In the genomic region with DNA sequence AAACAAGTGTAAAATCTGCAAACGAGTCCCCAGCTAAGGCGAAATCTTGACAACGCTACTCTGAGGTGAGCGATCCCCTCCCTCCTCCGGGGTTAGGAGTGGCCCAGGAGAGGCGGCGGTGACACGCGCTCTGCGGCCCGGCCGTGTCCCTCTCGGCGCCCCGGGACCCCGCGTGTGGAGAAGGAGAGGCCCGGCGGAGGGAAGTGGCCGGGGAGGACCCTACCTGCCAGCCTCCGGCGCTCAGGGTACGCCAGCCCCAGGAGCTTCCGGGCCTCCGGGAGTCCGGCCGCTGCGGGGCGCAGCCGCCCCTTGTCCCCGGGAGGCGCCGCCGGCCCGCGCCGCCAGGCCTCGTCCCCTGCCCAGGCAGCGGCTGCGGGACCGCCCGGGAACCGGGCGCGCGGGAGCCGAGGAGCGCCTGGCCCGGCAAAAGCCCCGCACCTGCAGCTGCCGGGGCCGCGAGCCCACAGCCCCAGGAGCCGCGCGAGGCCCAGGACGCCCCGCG, we compare ENCODE assay signal across 8 cellular contexts. TPM values are rescaled to one million over a fixed set of nuclear protein-coding genes. Genes with fewer than 3 reads are reported as not detected.
DNase-seq lines count a peak whose midpoint lies in the region; ATAC-seq and TF ChIP-seq lines count a peak whose summit lies in the region.

No MANE protein-coding gene starts in this region.

- H4K20me1 ChIP-seq in osteoblast (ENCODE audit: insufficient read depth, low read length), result peaks cover 22% of the 10 kb centered on the region

- H3K27me3 ChIP-seq in ACC112 (ENCODE audit: insufficient read depth, low read length) (no peaks in the 10 kb centered on the region), Panc1 (ENCODE audit: control insufficient read depth, insufficient read depth, low read length) (no peaks in the 10 kb centered on the region), osteoblast (ENCODE audit: insufficient read depth, low read length) (no peaks in the 10 kb centered on the region)

- BruUV-seq in Panc1 (replicated peaks; lab: Mats Ljungman, UMichigan), result no TSS peak

- CTCF ChIA-PET in Panc1 (lab: Charles Lee), result interaction anchor here (0.7 kb wide), 1 partner anchor 326 kb away, joined by 3 read pairs; no protein-coding TSS in a partner anchor
- CTCF ChIA-PET in activated naive CD4-positive, alpha-beta T cell treated with anti-CD3 and anti-CD28 coated beads for 36 hours (lab: Charles Lee), result interaction anchor here (0.7 to 1.2 kb wide), 5 partner anchors 10 to 66 kb away, joined by 3 to 8 read pairs (median 3); no protein-coding TSS in a partner anchor

- peaks cover 5% of the 10 kb centered on the region for H3K36me3 Mint-ChIP-seq in activated naive CD4-positive, alpha-beta T cell treated with anti-CD3 and anti-CD28 coated beads for 36 hours (ENCODE audit: low read depth)

- no peaks in the 10 kb centered on the region for H3K27me3 Mint-ChIP-seq in activated naive CD4-positive, alpha-beta T cell treated with anti-CD3 and anti-CD28 coated beads for 36 hours (ENCODE audit: low read depth)

- H3K4me1 ChIP-seq in ACC112 (ENCODE audit: control insufficient read depth, insufficient read depth, low read length, unreplicated experiment) (peaks cover 10% of the 10 kb centered on the region), Panc1 (ENCODE audit: control insufficient read depth, insufficient read depth, low read length) (peaks cover 14% of the 10 kb centered on the region; the same call in 1 of the 2 replicates), osteoblast (ENCODE audit: insufficient read depth, low read length) (peaks cover 9% of the 10 kb centered on the region)

- POLR2A ChIA-PET in Panc1 (lab: Charles Lee), result interaction anchor here (0.6 kb wide), 1 partner anchor 26 kb away, joined by 8 read pairs; no protein-coding TSS in a partner anchor

- intact Hi-C loops in Panc1 (cut with micrococcal nuclease; ENCODE audit: unreplicated experiment), result no loop called here
- intact Hi-C loops in activated naive CD4-positive, alpha-beta T cell treated with anti-CD3 and anti-CD28 coated beads for 36 hours (cut with micrococcal nuclease), result loop anchor here (1.0 to 5.0 kb wide), 5 partner anchors 117 to 549 kb away; partner anchors contain the start of genes CCSAP and RAB4A
- intact Hi-C loops in Right ventricle myocardium superior (cut with DNase I), result loop anchor here (5.0 kb wide), 1 partner anchor 64 kb away; no protein-coding TSS in a partner anchor

- H3K4me3 ChIP-seq in ACC112 (ENCODE audit: low read depth, low read length) (peak overlapping the region; percentile 82), Panc1 (ENCODE audit: low read depth in 2 of 2, low read length in 2 of 2) (peak overlapping the region; percentile 72 to 84), osteoblast (ENCODE audit: insufficient read depth, low read length) (peak overlapping the region; percentile 90)

- H3K4me3 Mint-ChIP-seq in activated naive CD4-positive, alpha-beta T cell treated with anti-CD3 and anti-CD28 coated beads for 36 hours, result peak overlapping the region; percentile 81

- H3K79me2 ChIP-seq in ACC112 (ENCODE audit: control insufficient read depth, insufficient read depth, low read length, unreplicated experiment) (peaks cover 40% of the 10 kb centered on the region), osteoblast (ENCODE audit: insufficient read depth, low read length) (peaks cover 45% of the 10 kb centered on the region)

- peaks cover 27% of the 10 kb centered on the region for H3K4me1 Mint-ChIP-seq in activated naive CD4-positive, alpha-beta T cell treated with anti-CD3 and anti-CD28 coated beads for 36 hours (ENCODE audit: low read depth)

- H3K9me3 ChIP-seq in Panc1 (ENCODE audit: control insufficient read depth, insufficient read depth, low read depth, low read length) (no peaks in the 10 kb centered on the region), osteoblast (ENCODE audit: low read depth, low read length) (no peaks in the 10 kb centered on the region)

- TF ChIP-seq CTCF in Panc1 (IDR thresholded peaks at IDR 0.05) (no peak), osteoblast (IDR thresholded peaks at IDR 0.05; ENCODE audit: extremely low read depth, low read depth, low read length) (no peak)

- in situ Hi-C loops in Panc1 (cut with HindIII; ENCODE audit: low pct_unique_long_range_greater_than_20kb, low sequenced_read_pairs), result no loop called here

- peak overlapping the region; percentile 67 for H2AFZ ChIP-seq in ACC112 (ENCODE audit: low read length, unreplicated experiment)
- peak overlapping the region; percentile 92 for H2AFZ ChIP-seq in osteoblast (ENCODE audit: low read length)

- H3K27ac Mint-ChIP-seq in activated naive CD4-positive, alpha-beta T cell treated with anti-CD3 and anti-CD28 coated beads for 36 hours, result peak overlapping the region; percentile 79

- no peak overlapping the region for H3K27ac ChIP-seq in ACC112 (ENCODE audit: low read depth, low read length)
- H3K27ac ChIP-seq in Panc1 (ENCODE audit: low read length), result peak overlapping the region; percentile 81
- peak overlapping the region; percentile 19 for H3K27ac ChIP-seq in osteoblast (ENCODE audit: low read depth, low read length)

- peak overlapping the region; percentile 93 for H3K4me2 ChIP-seq in osteoblast (ENCODE audit: insufficient read depth, low read length)

- no peak for DNase-seq in Panc1 (ENCODE audit: low read depth, low spot score)
- peak; percentile 36 for DNase-seq in activated naive CD4-positive, alpha-beta T cell treated with anti-CD3 and anti-CD28 coated beads for 36 hours
- peak; percentile 63 for DNase-seq in Right ventricle myocardium superior
- DNase-seq in osteoblast (ENCODE audit: insufficient read length, low spot score, missing footprints), result peak; percentile 89
- DNase-seq in GDM1 (lab: John Stamatoyannopoulos, UW), result no peak

- H3K36me3 ChIP-seq in ACC112 (ENCODE audit: insufficient read depth, low read length) (no peaks in the 10 kb centered on the region), Panc1 (ENCODE audit: control insufficient read depth, insufficient read depth, low read length) (peaks cover 2% of the 10 kb centered on the region; the same call in 1 of the 2 replicates), osteoblast (ENCODE audit: insufficient read depth, low read length) (no peaks in the 10 kb centered on the region)

- ATAC-seq in GM18517 (IDR thresholded peaks at IDR 0.05; ENCODE audit: unreplicated experiment) (peak; percentile 16), HG02973 (IDR thresholded peaks at IDR 0.05; ENCODE audit: unreplicated experiment) (peak; percentile 33), Panc1 (peak; percentile 54), Right ventricle myocardium superior (ENCODE audit: poor library complexity) (peak; percentile 30)

- H3K9me3 Mint-ChIP-seq in activated naive CD4-positive, alpha-beta T cell treated with anti-CD3 and anti-CD28 coated beads for 36 hours, result no peaks in the 10 kb centered on the region

RNA-seq across cellular contexts. Expression of gene ABCB10, which starts 0.5 kb away (rescaled TPM):
- total RNA-seq in Panc1 (2021; ENCODE audit: unreplicated experiment) (19.2 TPM), Right ventricle myocardium superior (11.3 TPM), osteoblast (12.4 and 13.4 TPM in 2 replicates)
- polyA plus RNA-seq in Panc1 (2012; ENCODE audit: insufficient read length), result 8.2 TPM
- 10 to 100 TPM; 18.9 to 19.1 TPM for total RNA-seq in activated naive CD4-positive, alpha-beta T cell treated with anti-CD3 and anti-CD28 coated beads for 36 hours

RNA-seq across cellular contexts. Expression of gene NUP133, which starts 49.8 kb away (rescaled TPM):
- total RNA-seq in Panc1 (2021; ENCODE audit: unreplicated experiment) (39.5 TPM), Right ventricle myocardium superior (29.5 TPM), osteoblast (35.1 and 35.4 TPM in 2 replicates)
- 13.6 TPM for polyA plus RNA-seq in Panc1 (2012; ENCODE audit: insufficient read length)
- total RNA-seq in activated naive CD4-positive, alpha-beta T cell treated with anti-CD3 and anti-CD28 coated beads for 36 hours, result 10 to 100 TPM; 53.9 to 57.2 TPM

Comparison
In these comparisons a context has a peak if more than half of its experiments do, and no peak if none do; other contexts are left out.
1. DNase-seq: peak in activated naive CD4-positive, alpha-beta T cell treated with anti-CD3 and anti-CD28 coated beads for 36 hours (single experiment), Right ventricle myocardium superior (single experiment) and osteoblast (single experiment); none in Panc1 (single experiment) and GDM1 (single experiment).
2. Peak in every context shown above with its lines, with median percentiles within 50 percentile points of each other: H3K4me3 ChIP-seq and ATAC-seq.